Comparison of ENCODE assay signal across 9 cellular contexts in genomic region chr22:35894937-35895708, GRCh38.
A peak's percentile ranks its signal among the peaks of the same experiment; 100 is the strongest.
DNase-seq lines count a peak whose midpoint lies in the region; ATAC-seq, FAIRE-seq and TF ChIP-seq lines count a peak whose summit lies in the region.
"Had no signal": no experiment of that assay in that cellular context is flagged by ENCODE, and none has a peak within 500 bp of the region (broad histone marks: within the 10 kb centered on the region; RNA-seq: fewer than 3 reads in every experiment).

No MANE protein-coding gene starts in this region.

- H3K27ac ChIP-seq in GM23248 (peak overlapping the region; percentile 38), astrocyte (ENCODE audit: low read depth, low read length) (no peak overlapping the region)

- FAIRE-seq in astrocyte (lab: Jason Lieb, UNC) = no peak
- FAIRE-seq: TTC549 had no signal

- H3K4me2 ChIP-seq in GM23248 (ENCODE audit: unreplicated experiment) (peak overlapping the region; percentile 33), astrocyte (ENCODE audit: low read length) (peak overlapping the region; percentile 12)

- WGBS in GM23248 (ENCODE audit: low coverage in 1 of 2, low lambda C conversion rate in 2 of 2, missing lambda C conversion rate in 2 of 2), 2 experiments = 59 to 67% methylated on average over 7 of the region's 7 CpGs

- H4K20me1 ChIP-seq in GM23248 (ENCODE audit: insufficient read depth) (no peaks in the 10 kb centered on the region; the same call in 1 of the 2 replicates), astrocyte (ENCODE audit: insufficient read depth, low read length) (peaks cover 59% of the 10 kb centered on the region)

- H3K4me1 ChIP-seq in GM23248 (ENCODE audit: insufficient read depth) (peaks cover 50% of the 10 kb centered on the region), astrocyte (ENCODE audit: insufficient read depth, low read length) (peaks cover 23% of the 10 kb centered on the region)

- no peak overlapping the region for H3K4me3 ChIP-seq in GM23248
- H3K4me3 ChIP-seq in astrocyte (ENCODE audit: insufficient read depth, low read depth, low read length) = no peak overlapping the region
- peak overlapping the region; percentile 31 for H3K4me3 ChIP-seq in skeletal muscle cell (ENCODE audit: low read depth, low read length)

- H3K27me3 ChIP-seq in GM23248 (replicated peaks; ENCODE audit: insufficient read depth) = no peaks in the 10 kb centered on the region
- no peaks in the 10 kb centered on the region for H3K27me3 ChIP-seq in astrocyte (ENCODE audit: insufficient read depth, low read length)

- H3K79me2 ChIP-seq in GM23248 (ENCODE audit: insufficient read depth) (peaks cover 96% of the 10 kb centered on the region), astrocyte (ENCODE audit: insufficient read depth, low read length) (peaks cover 81% of the 10 kb centered on the region)

- DNase-seq in GM23248 = peak; percentile 84
- DNase-seq in astrocyte (ENCODE audit: low read depth) = peak; percentile 68
- peak; percentile 27 for DNase-seq in hepatic stellate cell (ENCODE audit: low spot score)
- peak; percentile 78 for DNase-seq in skeletal muscle cell (ENCODE audit: low read depth)
- DNase-seq in NCI-H1092 treated with DMSO at 0.1 percent for 48 hours (lab: John Stamatoyannopoulos, UW) = no peak

- no peak for TF ChIP-seq CTCF in astrocyte (IDR thresholded peaks at IDR 0.05; ENCODE audit: insufficient read depth, low read depth, low read length)

- H3K9me2 ChIP-seq in GM23248 (ENCODE audit: insufficient read depth) = no peaks in the 10 kb centered on the region

- no peaks in the 10 kb centered on the region for H3K9me3 Mint-ChIP-seq in astrocyte (ENCODE audit: unreplicated experiment)

- H3K27ac Mint-ChIP-seq in astrocyte (ENCODE audit: unreplicated experiment) = peak overlapping the region; percentile 16

- H3K36me3 Mint-ChIP-seq in astrocyte (ENCODE audit: low read depth, unreplicated experiment) = peaks cover 8% of the 10 kb centered on the region

- H3K4me3 Mint-ChIP-seq in astrocyte (ENCODE audit: unreplicated experiment) = peak overlapping the region; percentile 14

- H2AFZ ChIP-seq in GM23248 = no peak overlapping the region
- H2AFZ ChIP-seq in astrocyte (ENCODE audit: low read depth, low read length) = no peak overlapping the region

- H3K9me3 ChIP-seq in GM23248 (ENCODE audit: low read depth) = no peaks in the 10 kb centered on the region
- no peaks in the 10 kb centered on the region for H3K9me3 ChIP-seq in astrocyte (ENCODE audit: insufficient read depth, low read depth, low read length)

- H3K27me3 Mint-ChIP-seq in astrocyte (ENCODE audit: low read depth, unreplicated experiment) = no peaks in the 10 kb centered on the region

- peaks cover 49% of the 10 kb centered on the region for H3K4me1 Mint-ChIP-seq in astrocyte (ENCODE audit: low read depth, unreplicated experiment)

- H3K9ac ChIP-seq in GM23248 (no peak overlapping the region), astrocyte (ENCODE audit: low read length) (no peak overlapping the region)

- peaks cover 59% of the 10 kb centered on the region for H3F3A ChIP-seq in GM23248 (ENCODE audit: insufficient read depth)

- ATAC-seq in HG03139 (IDR thresholded peaks at IDR 0.05; ENCODE audit: unreplicated experiment) (no peak), GM21447 (IDR thresholded peaks at IDR 0.05; ENCODE audit: unreplicated experiment) (no peak), HG03039 (IDR thresholded peaks at IDR 0.05; ENCODE audit: unreplicated experiment) (no peak)

- H3K36me3 ChIP-seq in GM23248 (ENCODE audit: low read depth) (no peaks in the 10 kb centered on the region), astrocyte (ENCODE audit: insufficient read depth, low read length) (no peaks in the 10 kb centered on the region)

- in situ Hi-C loops in GM23248 (cut with MboI) = no loop called here
